Comparison of ENCODE assay signal across 13 cellular contexts in the genomic region with DNA sequence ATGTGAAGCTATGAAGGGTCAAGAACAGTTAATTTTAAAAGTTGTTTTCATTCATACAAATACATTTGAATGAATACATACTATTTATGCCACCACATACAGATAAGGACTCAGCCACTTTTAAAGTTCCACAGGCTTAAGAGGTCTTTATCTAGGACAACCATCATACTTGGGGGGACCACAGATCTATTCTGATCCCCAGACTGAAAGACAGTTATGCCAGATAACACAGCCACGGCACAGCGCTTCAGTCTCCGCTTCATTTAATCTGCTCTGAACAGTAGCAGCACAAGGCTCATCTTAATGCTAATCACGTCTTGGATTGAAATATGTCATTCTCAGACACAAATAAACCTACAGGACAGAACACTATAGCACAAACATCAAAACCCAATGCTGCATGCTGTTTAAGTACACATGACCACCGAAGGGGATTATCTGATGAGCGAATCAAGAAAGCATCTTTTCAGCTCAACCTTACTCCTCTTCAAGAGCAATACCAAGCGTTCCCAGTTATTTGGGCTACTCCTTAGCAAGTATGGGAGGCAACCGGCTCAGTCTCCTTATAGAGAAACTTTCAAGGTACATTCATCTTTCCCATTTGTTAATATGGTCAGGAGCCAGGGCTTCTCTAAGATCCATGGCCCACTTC. TPM values are rescaled to one million over a fixed set of nuclear protein-coding genes. Genes with fewer than 3 reads are reported as not detected.
DNase-seq lines count a peak whose midpoint lies in the region; ATAC-seq, FAIRE-seq and TF ChIP-seq lines count a peak whose summit lies in the region.
"Had no signal": no experiment of that assay in that cellular context is flagged by ENCODE, and none has a peak within 500 bp of the region (broad histone marks: within the 10 kb centered on the region; RNA-seq: fewer than 3 reads in every experiment).

No MANE protein-coding gene starts in this region.

- TF ChIP-seq POLR2A in stomach (IDR thresholded peaks at IDR 0.05), result no peak

- TF ChIP-seq CTCF in ascending aorta (IDR thresholded peaks at IDR 0.05) (no peak), kidney (IDR thresholded peaks at IDR 0.05; ENCODE audit: borderline replicate concordance, extremely low read depth, insufficient read depth) (no peak), stomach (IDR thresholded peaks at IDR 0.05) (no peak), GM13977 (IDR thresholded peaks at IDR 0.05; ENCODE audit: extremely low read depth, insufficient read depth, missing control alignments) (no peak), foreskin fibroblast (IDR thresholded peaks at IDR 0.05; ENCODE audit: low read depth, low read length) (no peak)

- TF ChIP-seq EP300 in stomach (IDR thresholded peaks at IDR 0.05), result no peak

- no peak for FAIRE-seq in kidney (lab: Jason Lieb, UNC)
- FAIRE-seq: colon, G401.6 had no signal

- WGBS in stomach, 5 donors, result 79 to 87% (median 86%) methylated on average over 8 of the region's 8 CpGs

- H3K27ac ChIP-seq in HUES6 (ENCODE audit: low read depth, low read length) (peak overlapping the region; percentile 79), ascending aorta (peak overlapping the region; percentile 77 to 83), kidney (ENCODE audit: low read depth in 2 of 2, low read length in 2 of 2) (peak overlapping the region; percentile 55 to 79), stomach (peak overlapping the region in 4 of 5 donors; percentile 5 to 74 (median 32))
- H3K27ac ChIP-seq: VCaP had no signal

- DNase-seq in ascending aorta (ENCODE audit: low spot score in 2 of 2) (no peak), kidney (no peak), stomach (no peak), GM13977 (ENCODE audit: low spot score) (no peak), foreskin fibroblast (no peak)
- DNase-seq: CD8-positive, alpha-beta T cell; GOT3; naive thymus-derived CD4-positive, alpha-beta T cell had no signal

- ATAC-seq in GM21529 (IDR thresholded peaks at IDR 0.05; ENCODE audit: unreplicated experiment), result no peak
- ATAC-seq: CD8-positive, alpha-beta T cell; naive thymus-derived CD4-positive, alpha-beta T cell had no signal

- in situ Hi-C loops in GM13977 (cut with MboI; ENCODE audit: low pct_unique_long_range_greater_than_20kb, low sequenced_read_pairs, unreplicated experiment), result no loop called here

- intact Hi-C loops in ascending aorta (cut with DNase I) (loop anchor here (10.0 kb wide), 1 partner anchor 1484 kb away; no protein-coding TSS in a partner anchor), kidney (cut with DNase I) (no loop called here), stomach (cut with DNase I; ENCODE audit: low total_unique reads) (no loop called here)

- no peak overlapping the region for H3K4me3 ChIP-seq in HUES6 (ENCODE audit: low read depth, low read length)
- H3K4me3 ChIP-seq in ascending aorta, result no peak overlapping the region
- H3K4me3 ChIP-seq in kidney (ENCODE audit: low read length in 2 of 2), result no peak overlapping the region
- H3K4me3 ChIP-seq in stomach, result no peak overlapping the region
- no peak overlapping the region for H3K4me3 ChIP-seq in foreskin fibroblast (ENCODE audit: low read depth in 1 of 2, low read length in 2 of 2)

- H3K9me3 ChIP-seq in HUES6 (ENCODE audit: control insufficient read depth, insufficient read depth, low read depth, low read length) (no peaks in the 10 kb centered on the region), ascending aorta (no peaks in the 10 kb centered on the region), kidney (ENCODE audit: control insufficient read depth in 1 of 2, low read length in 2 of 2) (no peaks in the 10 kb centered on the region), stomach (no peaks in the 10 kb centered on the region)

- H3K9ac ChIP-seq in HUES6 (ENCODE audit: low read length) (peak overlapping the region; percentile 2), kidney (ENCODE audit: low read length in 2 of 2) (no peak overlapping the region)

- H3K27me3 ChIP-seq in HUES6 (ENCODE audit: control insufficient read depth, insufficient read depth, low read length) (no peaks in the 10 kb centered on the region), ascending aorta (no peaks in the 10 kb centered on the region), stomach (no peaks in the 10 kb centered on the region)

- H3K4me1 ChIP-seq in HUES6 (ENCODE audit: control insufficient read depth, insufficient read depth, low read length) (peaks cover 65% of the 10 kb centered on the region), ascending aorta (peaks cover 6 to 22% of the 10 kb centered on the region in 2 donors), kidney (ENCODE audit: control insufficient read depth in 1 of 2, insufficient read depth in 1 of 2, low read depth in 1 of 2, low read length in 2 of 2) (peaks cover 12 to 25% of the 10 kb centered on the region in 2 donors), stomach (peaks cover 0 to 25% (median 12%) of the 10 kb centered on the region in 4 donors)

- peaks cover 54% of the 10 kb centered on the region for H3K36me3 ChIP-seq in HUES6 (ENCODE audit: control insufficient read depth, insufficient read depth, low read length)
- H3K36me3 ChIP-seq in ascending aorta, result peaks cover 5 to 9% of the 10 kb centered on the region in 2 donors
- H3K36me3 ChIP-seq in kidney (ENCODE audit: control insufficient read depth in 1 of 2, insufficient read depth in 2 of 2, low read length in 2 of 2), result no peaks in the 10 kb centered on the region
- peaks cover 14 to 71% (median 65%) of the 10 kb centered on the region in 4 donors for H3K36me3 ChIP-seq in stomach

RNA-seq across cellular contexts. Expression of gene PUM3, which starts 33.3 kb away (rescaled TPM):
- total RNA-seq in ascending aorta (26.2 TPM), kidney (51.4 TPM), stomach (10 to 100 TPM; 25.1 to 79.5 (median 51.3) TPM)
- polyA plus RNA-seq in kidney (ENCODE audit: insufficient read depth, low read depth, low replicate concordance) (42.7 TPM), stomach (10 to 100 TPM; 17.9 to 33.7 (median 24.4) TPM)
